ENCODE assay signal across 8 cellular contexts in genomic region chr1:40477680-40478057, GRCh38. TPM values are rescaled to one million over a fixed set of nuclear protein-coding genes. Genes with fewer than 3 reads are reported as not detected.
DNase-seq lines count a peak whose midpoint lies in the region; ATAC-seq, FAIRE-seq and TF ChIP-seq lines count a peak whose summit lies in the region.

No MANE protein-coding gene starts in this region.

- peak overlapping the region; percentile 95 for H3K4me3 ChIP-seq in MM.1S (ENCODE audit: low read length)
- H3K4me3 ChIP-seq in fibroblast of villous mesenchyme (ENCODE audit: low read depth, low read length), result peak overlapping the region; percentile 80
- peak overlapping the region; percentile 65 to 67 for H3K4me3 ChIP-seq in neutrophil (ENCODE audit: low read depth in 1 of 2, low read length in 1 of 2)

- no peak overlapping the region for H3K27ac ChIP-seq in MM.1S (ENCODE audit: low read length)
- H3K27ac ChIP-seq in neutrophil, result no peak overlapping the region

- peak overlapping the region; percentile 100 for H2AFZ ChIP-seq in MM.1S (ENCODE audit: low read length)

- H3K9ac ChIP-seq in MM.1S (ENCODE audit: low read length), result peak overlapping the region; percentile 73; the same call in 1 of the 2 replicates

- H3K27me3 ChIP-seq in MM.1S (replicated peaks; ENCODE audit: insufficient read depth, low read length), result no peaks in the 10 kb centered on the region
- no peaks in the 10 kb centered on the region for H3K27me3 ChIP-seq in neutrophil

- no peak for ATAC-seq in HG02623 (IDR thresholded peaks at IDR 0.05; ENCODE audit: unreplicated experiment)

- peak; percentile 85 for FAIRE-seq in GM19239 (lab: Jason Lieb, UNC)

- H3F3A ChIP-seq in MM.1S (ENCODE audit: insufficient read depth, low read length), result no peaks in the 10 kb centered on the region

- DNase-seq in AG08396 (ENCODE audit: low spot score), result peak; percentile 26
- DNase-seq in GM19239 (ENCODE audit: insufficient read length, low spot score), result no peak
- no peak for DNase-seq in MM.1S
- peak; percentile 9 for DNase-seq in activated T-cell treated with anti-CD3 and anti-CD28 coated beads for 4 hours
- DNase-seq in fibroblast of villous mesenchyme (ENCODE audit: low read depth), result peak; percentile 16
- DNase-seq in epidermal melanocyte (ENCODE audit: insufficient read length, low spot score), result no peak

- TF ChIP-seq CTCF in MM.1S (IDR thresholded peaks at IDR 0.05; ENCODE audit: low read length) (no peak), fibroblast of villous mesenchyme (IDR thresholded peaks at IDR 0.05; ENCODE audit: insufficient read depth, low read depth, low read length) (no peak), neutrophil (IDR thresholded peaks at IDR 0.05) (no peak)

- H3K9me3 ChIP-seq in MM.1S (replicated peaks; ENCODE audit: insufficient read depth, low read length), result no peaks in the 10 kb centered on the region
- H3K9me3 ChIP-seq in neutrophil, result peaks cover 5% of the 10 kb centered on the region

- no peaks in the 10 kb centered on the region for H3K9me2 ChIP-seq in MM.1S (replicated peaks; ENCODE audit: insufficient read depth, low read length)

- no peaks in the 10 kb centered on the region for H3K36me3 ChIP-seq in MM.1S (replicated peaks; ENCODE audit: insufficient read depth, low read length)
- no peaks in the 10 kb centered on the region for H3K36me3 ChIP-seq in neutrophil

- H3K4me1 ChIP-seq in MM.1S (ENCODE audit: low read length) (0 out of 2 replicates have a peak, but pooled peaks cover 6% of the 10 kb centered on the region), neutrophil (ENCODE audit: control insufficient read depth in 1 of 2, insufficient read depth in 1 of 2, low read depth in 1 of 2, low read length in 1 of 2) (peaks cover 10 to 11% of the 10 kb centered on the region in 2 experiments)

- H3K4me2 ChIP-seq in MM.1S (ENCODE audit: low read depth, low read length), result peak overlapping the region; percentile 96

- no peaks in the 10 kb centered on the region for H3K79me2 ChIP-seq in MM.1S (ENCODE audit: low read length)

- H4K20me1 ChIP-seq in MM.1S (ENCODE audit: insufficient read depth, low read length), result no peaks in the 10 kb centered on the region

RNA-seq across cellular contexts. Expression of gene ZFP69, which starts 0.6 kb away (rescaled TPM):
- 4.5 and 4.7 TPM in 2 replicates for total RNA-seq in fibroblast of villous mesenchyme

RNA-seq across cellular contexts. Expression of gene ZFP69B, which starts 27.4 kb away (rescaled TPM):
- total RNA-seq in fibroblast of villous mesenchyme, result 3.9 and 5.8 TPM in 2 replicates

RNA-seq across cellular contexts. Expression of gene EXO5, which starts 30.9 kb away (rescaled TPM):
- total RNA-seq in fibroblast of villous mesenchyme, result 8.2 and 10.6 TPM in 2 replicates

RNA-seq across cellular contexts. Expression of gene ZNF684, which starts 53.8 kb away (rescaled TPM):
- 2.9 and 3.5 TPM in 2 replicates for total RNA-seq in fibroblast of villous mesenchyme

Comparison
In these comparisons a context has a peak if more than half of its experiments do, and no peak if none do; other contexts are left out.
1. DNase-seq: peak in AG08396 (single experiment), activated T-cell treated with anti-CD3 and anti-CD28 coated beads for 4 hours (single experiment) and fibroblast of villous mesenchyme (single experiment); none in GM19239 (single experiment), MM.1S (single experiment) and epidermal melanocyte (single experiment).
2. Peak in every context shown above with its lines, with median percentiles within 50 percentile points of each other: H3K4me3 ChIP-seq.